ENCODE assay signal across 1 cellular context in the genomic region with DNA sequence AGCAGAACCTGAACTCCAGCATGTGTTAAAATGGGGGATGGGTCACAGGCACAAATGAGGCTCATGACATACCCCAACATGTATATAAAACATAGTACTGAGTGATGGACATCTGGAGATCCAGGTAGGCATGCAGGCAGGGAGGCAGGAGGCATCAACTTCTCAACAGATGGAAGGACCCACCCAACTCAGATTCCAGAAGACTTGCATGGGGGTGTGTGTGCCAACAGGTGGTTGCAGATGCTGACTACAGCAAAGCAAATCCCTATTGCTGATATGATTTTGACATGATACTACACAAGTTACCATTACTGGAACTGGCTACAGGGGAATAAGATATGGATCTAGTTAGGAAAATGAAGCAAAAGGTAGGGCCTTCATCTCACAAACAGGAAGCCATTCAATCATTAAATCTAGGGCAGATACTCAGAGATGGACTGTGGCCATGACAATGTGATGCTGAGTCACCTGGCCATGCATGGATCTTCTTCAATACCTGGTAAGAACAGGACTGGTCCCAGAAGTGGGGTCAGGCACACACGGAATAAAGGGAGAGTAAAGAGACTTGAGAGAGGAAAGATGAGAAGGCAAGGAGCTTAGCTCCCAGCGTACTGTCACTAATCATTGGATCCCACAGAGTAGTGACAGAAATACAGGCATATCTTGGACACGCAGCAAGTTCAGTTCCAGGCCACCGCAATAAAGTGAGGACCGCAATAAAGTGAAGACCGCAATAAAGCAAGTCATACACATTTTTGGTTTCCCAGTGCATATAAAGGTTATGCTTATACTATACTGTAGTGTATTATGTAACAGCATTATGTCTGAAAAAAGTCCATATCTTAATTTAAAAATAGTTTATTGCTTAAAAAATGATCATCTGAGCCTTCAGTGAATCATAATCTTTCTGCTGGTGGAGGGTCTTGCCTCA.
TF ChIP-seq lines count a peak whose summit lies in the region.

No MANE protein-coding gene starts in this region.

TF ChIP-seq in IMR-90, 13 proteins besides CTCF, POLR2A, EP300 and RAD21:
- TF ChIP-seq USF2 (IDR thresholded peaks at IDR 0.05; ENCODE audit: low read depth, low read length): no peak
- TF ChIP-seq MXI1 (IDR thresholded peaks at IDR 0.05; ENCODE audit: borderline replicate concordance, low read depth, low read length): no peak
- no peak for TF ChIP-seq FOS (IDR thresholded peaks at IDR 0.05; ENCODE audit: low read depth, low read length)
- no peak for TF ChIP-seq NFE2L2 (IDR thresholded peaks at IDR 0.05; ENCODE audit: low read depth, low read length)
- no peak for TF ChIP-seq SMC3 (IDR thresholded peaks at IDR 0.05; ENCODE audit: low read depth, low read length)
- TF ChIP-seq MAFK (IDR thresholded peaks at IDR 0.05; ENCODE audit: low read depth, low read length): no peak
- no peak for TF ChIP-seq RFX5 (IDR thresholded peaks at IDR 0.05; ENCODE audit: low read depth, low read length)
- TF ChIP-seq RCOR1 (IDR thresholded peaks at IDR 0.05; ENCODE audit: insufficient replicate concordance, low read length): no peak
- no peak for TF ChIP-seq ELK1 (IDR thresholded peaks at IDR 0.05; ENCODE audit: borderline replicate concordance, low read depth, low read length)
- no peak for TF ChIP-seq CEBPB (IDR thresholded peaks at IDR 0.05; ENCODE audit: low read depth, low read length)
- no peak for TF ChIP-seq MAZ (IDR thresholded peaks at IDR 0.05; ENCODE audit: borderline replicate concordance, low read depth, low read length)
- no peak for TF ChIP-seq BHLHE40 (IDR thresholded peaks at IDR 0.05; ENCODE audit: low read depth, low read length)
- no peak for TF ChIP-seq CHD1 (IDR thresholded peaks at IDR 0.05; ENCODE audit: low read depth, low read length)
TF ChIP-seq in IMR-90: peak in this region for 0.
